16 cellular contexts compared by ENCODE assay signal in the genomic region with DNA sequence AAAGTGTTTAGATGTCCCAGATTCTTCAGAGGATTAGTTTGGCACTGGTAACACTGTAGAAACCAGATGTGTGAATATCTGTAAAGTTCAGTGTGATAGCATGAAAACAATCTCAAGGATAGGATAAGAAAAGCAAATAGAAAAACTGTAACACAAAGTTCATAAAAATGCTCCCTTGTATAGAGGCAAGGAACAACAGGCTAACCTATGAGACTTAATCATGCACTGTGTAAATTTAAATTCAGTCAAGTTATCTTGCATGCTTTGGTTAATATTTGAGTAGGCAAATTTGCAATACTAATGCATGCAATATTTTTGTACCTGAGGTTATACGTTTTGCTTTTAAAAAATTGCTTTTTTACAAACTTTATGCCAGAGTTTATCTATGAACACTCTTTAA.
DNase-seq lines count a peak whose midpoint lies in the region; ATAC-seq and TF ChIP-seq lines count a peak whose summit lies in the region.
"Had no signal": no experiment of that assay in that cellular context is flagged by ENCODE, and none has a peak within 500 bp of the region (broad histone marks: within the 10 kb centered on the region; RNA-seq: fewer than 3 reads in every experiment).

No MANE protein-coding gene starts in this region.

- H3K27me3 Mint-ChIP-seq in endothelial cell (ENCODE audit: unreplicated experiment) = no peaks in the 10 kb centered on the region
- H3K27me3 Mint-ChIP-seq: CD4-positive, alpha-beta memory T cell had no signal

- no peaks in the 10 kb centered on the region for H3K36me3 Mint-ChIP-seq in endothelial cell (ENCODE audit: low read depth, unreplicated experiment)
- H3K36me3 Mint-ChIP-seq: CD4-positive, alpha-beta memory T cell had no signal

- H2AFZ ChIP-seq in smooth muscle cell (ENCODE audit: low read depth) = no peak overlapping the region

- H3K4me1 Mint-ChIP-seq in endothelial cell (ENCODE audit: unreplicated experiment) = peaks cover 4% of the 10 kb centered on the region

- TF ChIP-seq CTCF in fibroblast of villous mesenchyme (IDR thresholded peaks at IDR 0.05; ENCODE audit: insufficient read depth, low read depth, low read length) (no peak), smooth muscle cell (IDR thresholded peaks at IDR 0.05; ENCODE audit: borderline replicate concordance, insufficient read depth, poor library complexity, severe bottlenecking) (no peak), endothelial cell (IDR thresholded peaks at IDR 0.05; ENCODE audit: unreplicated experiment) (no peak)

- peaks cover 7% of the 10 kb centered on the region for H3K4me1 ChIP-seq in smooth muscle cell (ENCODE audit: low read depth)

- DNase-seq in NCI-H526 treated with DMSO at 0.1 percent for 48 hours (lab: John Stamatoyannopoulos, UW) (peak; percentile 49), fibroblast of villous mesenchyme (ENCODE audit: low read depth) (peak; percentile 36), smooth muscle cell (lab: John Stamatoyannopoulos, UW; ENCODE audit: unreplicated experiment) (no peak), endothelial cell (ENCODE audit: low spot score) (no peak)
- DNase-seq: C1 segment of cervical spinal cord; Calu3; CD4-positive, alpha-beta memory T cell; COR-L47; DMS53; DMS79 treated with DMSO at 0.1 percent for 48 hours; GF-D8; GOT3; H7; HCEC 1CT had no signal

- no peak overlapping the region for H3K27ac Mint-ChIP-seq in endothelial cell (ENCODE audit: unreplicated experiment)
- H3K27ac Mint-ChIP-seq: CD4-positive, alpha-beta memory T cell had no signal

- ATAC-seq in HG03521 (IDR thresholded peaks at IDR 0.05; ENCODE audit: unreplicated experiment) (no peak), HG02642 (IDR thresholded peaks at IDR 0.05; ENCODE audit: poor library complexity, unreplicated experiment) (no peak)

- WGBS in smooth muscle cell (ENCODE audit: low lambda C conversion rate) = 81% methylated on average over 1 of the region's 1 CpG

- no peaks in the 10 kb centered on the region for H3K9me3 ChIP-seq in smooth muscle cell (replicated peaks; ENCODE audit: low read depth)

- H3K9ac ChIP-seq in smooth muscle cell (ENCODE audit: low read depth) = no peak overlapping the region

- no peaks in the 10 kb centered on the region for H3K79me2 ChIP-seq in smooth muscle cell (ENCODE audit: low read depth)

- H3K4me3 ChIP-seq in fibroblast of villous mesenchyme (ENCODE audit: low read depth, low read length) (no peak overlapping the region), smooth muscle cell (no peak overlapping the region)

- peaks cover 4% of the 10 kb centered on the region for H3F3A ChIP-seq in smooth muscle cell (ENCODE audit: low read depth)

- peak overlapping the region; percentile 45 for H3K4me2 ChIP-seq in smooth muscle cell

- no peaks in the 10 kb centered on the region for H3K27me3 ChIP-seq in smooth muscle cell (ENCODE audit: low read depth)

- no peak overlapping the region for H3K27ac ChIP-seq in smooth muscle cell (ENCODE audit: low read depth)

- H4K20me1 ChIP-seq in smooth muscle cell (ENCODE audit: low read depth) = no peaks in the 10 kb centered on the region

- H3K4me3 Mint-ChIP-seq in endothelial cell (ENCODE audit: unreplicated experiment) = no peak overlapping the region
- H3K4me3 Mint-ChIP-seq: CD4-positive, alpha-beta memory T cell had no signal

- no peaks in the 10 kb centered on the region for H3K36me3 ChIP-seq in smooth muscle cell (ENCODE audit: low read depth)

- no peaks in the 10 kb centered on the region for H3K9me3 Mint-ChIP-seq in endothelial cell (ENCODE audit: unreplicated experiment)
- H3K9me3 Mint-ChIP-seq: CD4-positive, alpha-beta memory T cell had no signal

Comparison
In these comparisons a context has a peak if more than half of its experiments do, and no peak if none do; other contexts are left out.
1. DNase-seq: peak in NCI-H526 treated with DMSO at 0.1 percent for 48 hours (single experiment) and fibroblast of villous mesenchyme (single experiment); none in smooth muscle cell (single experiment) and endothelial cell (single experiment).